32 cellular contexts compared by ENCODE assay signal in genomic region chr10:97567891-97568290, GRCh38. TPM values are rescaled to one million over a fixed set of nuclear protein-coding genes. Genes with fewer than 3 reads are reported as not detected.
"Had no signal": no experiment of that assay in that cellular context is flagged by ENCODE, and none has a peak within 500 bp of the region (broad histone marks: within the 10 kb centered on the region; RNA-seq: fewer than 3 reads in every experiment).

No MANE protein-coding gene starts in this region.

- H3K27me3 ChIP-seq: gastroesophageal sphincter, heart left ventricle, hepatocyte, neutrophil, right atrium auricular region, stomach, thyroid gland had no signal

- H3K9me3 Mint-ChIP-seq: immature natural killer cell; naive thymus-derived CD8-positive, alpha-beta T cell; nephron progenitor cell; stimulated activated effector memory CD8-positive, alpha-beta T cell treated with anti-CD3 and anti-CD28 coated beads, Interleukin-12 subunit alpha, Interleukin-12 subunit beta, amount 100 ng/mL, for 72 hours had no signal

- H3K27ac Mint-ChIP-seq: immature natural killer cell; naive thymus-derived CD8-positive, alpha-beta T cell; nephron progenitor cell; stimulated activated effector memory CD8-positive, alpha-beta T cell treated with anti-CD3 and anti-CD28 coated beads, Interleukin-12 subunit alpha, Interleukin-12 subunit beta, amount 100 ng/mL, for 72 hours; type B pancreatic cell had no signal

- H3K4me2 ChIP-seq: hepatocyte, smooth muscle cell had no signal

- H3K27me3 Mint-ChIP-seq: naive thymus-derived CD8-positive, alpha-beta T cell; type B pancreatic cell had no signal

- H3K4me1 Mint-ChIP-seq: immature natural killer cell had no signal

- H3K4me3 Mint-ChIP-seq: immature natural killer cell; naive thymus-derived CD8-positive, alpha-beta T cell; nephron progenitor cell; stimulated activated effector memory CD8-positive, alpha-beta T cell treated with anti-CD3 and anti-CD28 coated beads, Interleukin-12 subunit alpha, Interleukin-12 subunit beta, amount 100 ng/mL, for 72 hours; type B pancreatic cell had no signal

- H3K9me3 ChIP-seq: gastroesophageal sphincter, heart left ventricle, left ventricle myocardium inferior, lower lobe of right lung, neutrophil, prostate gland, right atrium auricular region, stomach, thyroid gland had no signal

- DNase-seq: cortex of kidney; effector CD4-positive, alpha-beta T cell; immature natural killer cell; islet precursor cell; kidney glomerular epithelial cell; left colon; left ventricle myocardium inferior; lower lobe of right lung; naive thymus-derived CD8-positive, alpha-beta T cell; nephron progenitor cell; stimulated activated CD4-positive, alpha-beta T cell treated with anti-CD3 and anti-CD28 coated beads, Interleukin-2, amount 100 ng/mL, for 24 hours; stimulated activated CD4-positive, alpha-beta T cell treated with anti-CD3 and anti-CD28 coated beads, Interleukin-4, amount 100 ng/mL, for 24 hours; stimulated activated naive CD4-positive, alpha-beta T cell treated with Interleukin-2 at 50 U/mL for 16 hours; stomach; thyroid gland had no signal

- FAIRE-seq: urothelium cell line had no signal

- H2AFZ ChIP-seq: hepatocyte, parathyroid adenoma had no signal

- H3K4me1 ChIP-seq: parathyroid adenoma, prostate gland had no signal

- H3K79me2 ChIP-seq: hepatocyte, parathyroid adenoma had no signal

- H3K27ac ChIP-seq: gastroesophageal sphincter, heart left ventricle, hepatocyte, left ventricle myocardium inferior, lower lobe of right lung, neutrophil, parathyroid adenoma, prostate gland, right atrium auricular region, stomach, thyroid gland had no signal

- H3K36me3 Mint-ChIP-seq: immature natural killer cell, type B pancreatic cell had no signal

- H3K4me3 ChIP-seq: gastroesophageal sphincter, heart left ventricle, hepatocyte, left ventricle myocardium inferior, lower lobe of right lung, prostate gland, right atrium auricular region, smooth muscle cell, stomach, thyroid gland had no signal

- H3K36me3 ChIP-seq: prostate gland had no signal

- H3K9ac ChIP-seq: parathyroid adenoma had no signal

RNA-seq across cellular contexts. Expression of gene ANKRD2, which starts 4.7 kb away (rescaled TPM):
- total RNA-seq: hepatocyte; left colon; mesenteric fat pad; naive thymus-derived CD8-positive, alpha-beta T cell; sciatic nerve; smooth muscle cell; stomach; subcutaneous adipose tissue; temporal lobe; thyroid gland had no signal
- polyA plus RNA-seq: hepatocyte; immature natural killer cell; naive thymus-derived CD8-positive, alpha-beta T cell had no signal

RNA-seq across cellular contexts. Expression of gene HOGA1, which starts 16.3 kb away (rescaled TPM):
- total RNA-seq: naive thymus-derived CD8-positive, alpha-beta T cell; smooth muscle cell; stomach had no signal
- polyA plus RNA-seq: immature natural killer cell; naive thymus-derived CD8-positive, alpha-beta T cell had no signal

RNA-seq across cellular contexts. Expression of gene C10orf62, which starts 21.6 kb away (rescaled TPM):
- total RNA-seq: dermis microvascular lymphatic vessel endothelial cell; fibroblast of villous mesenchyme; gastroesophageal sphincter; left colon; lower lobe of right lung; mesenteric fat pad; naive thymus-derived CD8-positive, alpha-beta T cell; sciatic nerve; smooth muscle cell; stomach; temporal lobe had no signal
- polyA plus RNA-seq: hepatocyte; immature natural killer cell; naive thymus-derived CD8-positive, alpha-beta T cell; smooth muscle cell; stomach had no signal
